12 cellular contexts compared by ENCODE assay signal in genomic region chr21:41868062-41868710, GRCh38. TPM values are rescaled to one million over a fixed set of nuclear protein-coding genes. Genes with fewer than 3 reads are reported as not detected.
A peak's percentile ranks its signal among the peaks of the same experiment; 100 is the strongest.
DNase-seq lines count a peak whose midpoint lies in the region; ATAC-seq and TF ChIP-seq lines count a peak whose summit lies in the region.
"Had no signal": no experiment of that assay in that cellular context is flagged by ENCODE, and none has a peak within 500 bp of the region (broad histone marks: within the 10 kb centered on the region; RNA-seq: fewer than 3 reads in every experiment).

No MANE protein-coding gene starts in this region.

- H3K9me2 ChIP-seq in SK-N-SH = no peaks in the 10 kb centered on the region

- peaks cover 24 to 31% of the 10 kb centered on the region in 2 donors for H3K4me1 Mint-ChIP-seq in natural killer cell treated with Interleukin-12 subunit alpha and Interleukin-12 subunit beta and Interleukin-15 and Interleukin-18, amount 100 ng/mL, for 72 hours (ENCODE audit: low read depth in 2 of 2)
- H3K4me1 Mint-ChIP-seq in natural killer cell = peaks cover 23 to 28% of the 10 kb centered on the region in 2 donors

- intact Hi-C loops in transverse colon (cut with DNase I; ENCODE audit: low total_unique reads) = no loop called here
- intact Hi-C loops in natural killer cell (cut with micrococcal nuclease) = no loop called here

- peaks cover 7% of the 10 kb centered on the region; the same call in 1 of the 2 replicates for H3K79me2 ChIP-seq in SK-N-SH (ENCODE audit: insufficient read depth)

- no peaks in the 10 kb centered on the region for H3K9me3 ChIP-seq in SK-N-SH
- no peaks in the 10 kb centered on the region for H3K9me3 ChIP-seq in transverse colon
- H3K9me3 ChIP-seq: A549, vagina had no signal

- in situ Hi-C loops in transverse colon (cut with MboI; ENCODE audit: low pct_ligation_motif_present in 1 of 4, low pct_unique_long_range_greater_than_20kb in 1 of 4, low sequenced_read_pairs in 3 of 4) = loop anchor here in 1 of 4 donors (25.0 kb wide), 1 partner anchor 244 kb away; no protein-coding TSS in a partner anchor

- no peak overlapping the region for H3K27ac Mint-ChIP-seq in natural killer cell treated with Interleukin-12 subunit alpha and Interleukin-12 subunit beta and Interleukin-15 and Interleukin-18, amount 100 ng/mL, for 72 hours
- H3K27ac Mint-ChIP-seq in natural killer cell = no peak overlapping the region
- H3K27ac Mint-ChIP-seq: activated naive CD8-positive, alpha-beta T cell treated with anti-CD3 and anti-CD28 coated beads, Interleukin-2, amount 50 U/mL, for 24 hours had no signal

- H3K27ac ChIP-seq in SK-N-SH (ENCODE audit: low read depth in 2 of 2, low read length in 1 of 2) (no peak overlapping the region), transverse colon (peak overlapping the region in 1 of 4 donors; percentile 23)
- H3K27ac ChIP-seq: A549, vagina had no signal

- H4K20me1 ChIP-seq in SK-N-SH (ENCODE audit: insufficient read depth) = no peaks in the 10 kb centered on the region

- TF ChIP-seq CTCF in SK-N-SH (IDR thresholded peaks at IDR 0.05) (no peak), transverse colon (IDR thresholded peaks at IDR 0.05) (no peak), natural killer cell (IDR thresholded peaks at IDR 0.05) (no peak)

- H3K36me3 ChIP-seq in SK-N-SH (replicated peaks in 1 of 2; ENCODE audit: control insufficient read depth in 1 of 2, insufficient read depth in 2 of 2, low read length in 1 of 2) (no peaks in the 10 kb centered on the region), transverse colon (no peaks in the 10 kb centered on the region)
- H3K36me3 ChIP-seq: vagina had no signal

- POLR2A ChIA-PET in SK-N-SH (lab: Yijun Ruan, JAX) = no interaction called here

- DNase-seq in SK-N-SH = no peak
- peak; percentile 37 for DNase-seq in LHCN-M2 (ENCODE audit: low read depth)
- DNase-seq in transverse colon = peak; percentile 43
- no peak for DNase-seq in natural killer cell treated with Interleukin-12 subunit alpha and Interleukin-12 subunit beta and Interleukin-15 and Interleukin-18, amount 100 ng/mL, for 72 hours (ENCODE audit: low spot score)
- no peak for DNase-seq in natural killer cell
- DNase-seq in activated naive CD4-positive, alpha-beta T cell treated with Interleukin-2 at 50 U/mL for 16 hours = no peak
- DNase-seq: activated naive CD8-positive, alpha-beta T cell treated with anti-CD3 and anti-CD28 coated beads, Interleukin-2, amount 50 U/mL, for 24 hours; naive thymus-derived CD8-positive, alpha-beta T cell had no signal

- no peak overlapping the region for H3K4me3 Mint-ChIP-seq in natural killer cell treated with Interleukin-12 subunit alpha and Interleukin-12 subunit beta and Interleukin-15 and Interleukin-18, amount 100 ng/mL, for 72 hours
- H3K4me3 Mint-ChIP-seq in natural killer cell = no peak overlapping the region
- H3K4me3 Mint-ChIP-seq: activated naive CD8-positive, alpha-beta T cell treated with anti-CD3 and anti-CD28 coated beads, Interleukin-2, amount 50 U/mL, for 24 hours; naive thymus-derived CD8-positive, alpha-beta T cell had no signal

- TF ChIP-seq RAD21 in SK-N-SH (IDR thresholded peaks at IDR 0.05; ENCODE audit: low read length) = no peak

- H3K27me3 Mint-ChIP-seq in natural killer cell treated with Interleukin-12 subunit alpha and Interleukin-12 subunit beta and Interleukin-15 and Interleukin-18, amount 100 ng/mL, for 72 hours = no peaks in the 10 kb centered on the region
- H3K27me3 Mint-ChIP-seq in natural killer cell (ENCODE audit: low read depth in 2 of 2) = no peaks in the 10 kb centered on the region
- H3K27me3 Mint-ChIP-seq: activated naive CD8-positive, alpha-beta T cell treated with anti-CD3 and anti-CD28 coated beads, Interleukin-2, amount 50 U/mL, for 24 hours; naive thymus-derived CD8-positive, alpha-beta T cell had no signal

- 0 out of 3 replicates have a peak, but pooled peaks have one; percentile 21 for ATAC-seq in SK-N-SH treated with all-trans-retinoic acid at 6 μM for 48 hours
- peak; percentile 60 for ATAC-seq in HG02678 (IDR thresholded peaks at IDR 0.05; ENCODE audit: unreplicated experiment)
- no peak for ATAC-seq in natural killer cell treated with Interleukin-12 subunit alpha and Interleukin-12 subunit beta and Interleukin-15 and Interleukin-18, amount 100 ng/mL, for 72 hours
- ATAC-seq in natural killer cell = no peak
- ATAC-seq: A549; activated naive CD8-positive, alpha-beta T cell treated with anti-CD3 and anti-CD28 coated beads, Interleukin-2, amount 50 U/mL, for 24 hours; naive thymus-derived CD8-positive, alpha-beta T cell had no signal

- CTCF ChIA-PET in SK-N-SH (lab: Yijun Ruan, JAX) = interaction anchor here (1.1 to 3.3 kb wide), 2 partner anchors 9 to 52 kb away, joined by 4 to 11 read pairs; no protein-coding TSS in a partner anchor

- H3F3A ChIP-seq in SK-N-SH (replicated peaks; ENCODE audit: insufficient read depth) = no peaks in the 10 kb centered on the region

- no peak overlapping the region for H3K4me2 ChIP-seq in SK-N-SH
- H3K4me2 ChIP-seq: A549 had no signal

- H3K9me3 Mint-ChIP-seq in natural killer cell treated with Interleukin-12 subunit alpha and Interleukin-12 subunit beta and Interleukin-15 and Interleukin-18, amount 100 ng/mL, for 72 hours = no peaks in the 10 kb centered on the region
- H3K9me3 Mint-ChIP-seq in natural killer cell = no peaks in the 10 kb centered on the region
- H3K9me3 Mint-ChIP-seq: activated naive CD8-positive, alpha-beta T cell treated with anti-CD3 and anti-CD28 coated beads, Interleukin-2, amount 50 U/mL, for 24 hours; naive thymus-derived CD8-positive, alpha-beta T cell had no signal

- no peak for TF ChIP-seq POLR2A in transverse colon (IDR thresholded peaks at IDR 0.05)

- H3K27me3 ChIP-seq in SK-N-SH (ENCODE audit: insufficient read depth) = no peaks in the 10 kb centered on the region
- no peaks in the 10 kb centered on the region for H3K27me3 ChIP-seq in transverse colon
- H3K27me3 ChIP-seq: vagina had no signal

- H3K9ac ChIP-seq in SK-N-SH = no peak overlapping the region

- H3K36me3 Mint-ChIP-seq in natural killer cell treated with Interleukin-12 subunit alpha and Interleukin-12 subunit beta and Interleukin-15 and Interleukin-18, amount 100 ng/mL, for 72 hours = no peaks in the 10 kb centered on the region
- H3K36me3 Mint-ChIP-seq in natural killer cell = no peaks in the 10 kb centered on the region

- TF ChIP-seq EP300 in SK-N-SH (IDR thresholded peaks at IDR 0.05; ENCODE audit: borderline replicate concordance in 1 of 2, low read depth in 1 of 2, low read length in 1 of 2) (no peak), transverse colon (IDR thresholded peaks at IDR 0.05; ENCODE audit: low read depth) (no peak)

- H3K4me1 ChIP-seq in SK-N-SH (ENCODE audit: control insufficient read depth in 1 of 2, insufficient read depth in 2 of 2, low read depth in 1 of 2, low read length in 1 of 2) = peaks cover 3 to 16% of the 10 kb centered on the region in 2 experiments; a peak in 1 of 4 replicates
- H3K4me1 ChIP-seq in transverse colon = peaks cover 0 to 3% (median 0%) of the 10 kb centered on the region in 4 donors

- WGBS in SK-N-SH (ENCODE audit: low lambda C conversion rate) = 81% methylated on average over 10 of the region's 10 CpGs
- 72 to 79% methylated on average over 10 of the region's 10 CpGs for WGBS in transverse colon (ENCODE audit: low coverage in 1 of 2), 2 donors

- H3K4me3 ChIP-seq in SK-N-SH (ENCODE audit: low read depth in 2 of 2, low read length in 1 of 2) = no peak overlapping the region
- H3K4me3 ChIP-seq in transverse colon = no peak overlapping the region
- H3K4me3 ChIP-seq: A549, vagina had no signal

- no peak overlapping the region for H2AFZ ChIP-seq in SK-N-SH (ENCODE audit: low read depth)

TF ChIP-seq in SK-N-SH treated with all-trans-retinoic acid at 6 μM for 48 hours, 23 proteins besides CTCF, POLR2A, EP300 and RAD21 (continues in another document):
- TF ChIP-seq ESRRG (CRISPR knock-in tag; IDR thresholded peaks at IDR 0.05) = no peak
- no peak for TF ChIP-seq BACH2 (CRISPR knock-in tag; IDR thresholded peaks at IDR 0.05; ENCODE audit: borderline replicate concordance)

TF ChIP-seq in SK-N-SH, 30 proteins besides CTCF, POLR2A, EP300 and RAD21 (continues in another document):
- TF ChIP-seq GABPA (IDR thresholded peaks at IDR 0.05; ENCODE audit: low read depth) (no peak), TEAD4 (IDR thresholded peaks at IDR 0.05; ENCODE audit: borderline replicate concordance, insufficient read depth) (no peak), MXI1 (IDR thresholded peaks at IDR 0.05; ENCODE audit: low read depth, low read length) (no peak), USF2 (IDR thresholded peaks at IDR 0.05; ENCODE audit: borderline replicate concordance, low read depth, low read length) (no peak), EZH2phosphoT487 (IDR thresholded peaks at IDR 0.05; ENCODE audit: borderline replicate concordance, low read depth) (no peak), ELF1 (IDR thresholded peaks at IDR 0.05) (no peak), YY1 (IDR thresholded peaks at IDR 0.05; ENCODE audit: low read depth) (no peak), PBX3 (IDR thresholded peaks at IDR 0.05) (no peak), SMC3 (IDR thresholded peaks at IDR 0.05; ENCODE audit: low read depth, low read length) (no peak), NRF1 (IDR thresholded peaks at IDR 0.05; ENCODE audit: low read depth, low read length) (no peak)

RNA-seq across cellular contexts. Expression of gene PRDM15, which starts 11.0 kb away (rescaled TPM):
- 6.6 and 7.0 TPM in 2 replicates for polyA plus RNA-seq in SK-N-SH (2012; rRNA removed)
- polyA plus RNA-seq in SK-N-SH (2012; cell fraction: cytosol; rRNA removed) = 2.5 and 3.0 TPM in 2 replicates
- polyA plus RNA-seq in SK-N-SH (2012; cell fraction: nucleus; rRNA removed) = 25.7 and 30.7 TPM in 2 replicates
- total RNA-seq in LHCN-M2 (2014; rRNA removed) (3.3 and 6.1 TPM in 2 replicates), transverse colon (10 to 100 TPM in 2 of 4 donors, 1 to 10 TPM in 2; 6.4 to 88.4 (median 21.1) TPM), natural killer cell (10 to 100 TPM; 11.4 to 13.5 (median 11.9) TPM)
- polyA plus RNA-seq in LHCN-M2 (2012) = 2.4 TPM
- total RNA-seq in natural killer cell treated with Interleukin-12 subunit alpha and Interleukin-12 subunit beta and Interleukin-15 and Interleukin-18, amount 100 ng/mL, for 72 hours = 10 to 100 TPM; 12.9 to 22.1 TPM

Comparison
In these comparisons a context has a peak if more than half of its experiments do, and no peak if none do; other contexts are left out.
1. ATAC-seq: peak in SK-N-SH treated with all-trans-retinoic acid at 6 μM for 48 hours (single experiment) and HG02678 (single experiment); none in natural killer cell treated with Interleukin-12 subunit alpha and Interleukin-12 subunit beta and Interleukin-15 and Interleukin-18, amount 100 ng/mL, for 72 hours (0 of 2) and natural killer cell (0 of 3).
2. DNase-seq: peak in LHCN-M2 (single experiment) and transverse colon (single experiment); none in SK-N-SH (single experiment), natural killer cell treated with Interleukin-12 subunit alpha and Interleukin-12 subunit beta and Interleukin-15 and Interleukin-18, amount 100 ng/mL, for 72 hours (single experiment), natural killer cell (single experiment) and activated naive CD4-positive, alpha-beta T cell treated with Interleukin-2 at 50 U/mL for 16 hours (single experiment).